Comparison of ENCODE assay signal across 11 cellular contexts in the genomic region with DNA sequence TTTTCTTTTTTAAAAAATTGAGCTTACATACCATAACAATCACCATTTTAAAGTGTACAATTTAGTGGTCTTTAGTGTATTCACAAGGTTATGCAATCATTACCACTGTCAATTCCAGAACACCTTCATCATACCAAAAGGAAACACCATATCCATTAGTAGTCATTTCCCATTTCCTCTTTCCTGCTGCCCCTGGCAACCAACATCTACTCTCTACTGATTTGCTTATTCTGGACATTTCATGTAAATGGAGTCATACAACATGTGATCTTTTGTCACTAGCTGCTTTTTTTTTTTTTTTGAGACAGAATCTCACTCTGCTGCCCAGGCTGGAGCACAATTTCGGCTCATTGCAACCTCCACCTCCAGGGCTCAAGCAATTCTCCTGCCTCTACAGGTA.
DNase-seq lines count a peak whose midpoint lies in the region; ATAC-seq and TF ChIP-seq lines count a peak whose summit lies in the region.
"Had no signal": no experiment of that assay in that cellular context is flagged by ENCODE, and none has a peak within 500 bp of the region (broad histone marks: within the 10 kb centered on the region; RNA-seq: fewer than 3 reads in every experiment).

No MANE protein-coding gene starts in this region.

- H3K4me1 ChIP-seq in CD4-positive, alpha-beta memory T cell (ENCODE audit: insufficient read depth, low read length): no peaks in the 10 kb centered on the region
- H3K4me1 ChIP-seq in IMR-90 (ENCODE audit: control insufficient read depth, insufficient read depth, low read length) (peaks cover 2% of the 10 kb centered on the region; the same call in 1 of the 2 replicates), left lung (peaks cover 0 to 14% of the 10 kb centered on the region in 2 donors)

- no peak overlapping the region for H3K14ac ChIP-seq in IMR-90 (replicated peaks; ENCODE audit: low read depth, low read length)

- BruUV-seq in IMR-90 (replicated peaks; lab: Mats Ljungman, UMichigan): no TSS peak

- H3K4me3 ChIP-seq in CD4-positive, alpha-beta memory T cell (ENCODE audit: low read length in 2 of 2): no peak overlapping the region
- H3K4me3 ChIP-seq in IMR-90 (ENCODE audit: insufficient read depth, low read depth, low read length): no peak overlapping the region
- H3K4me3 ChIP-seq in left lung: no peak overlapping the region
- H3K4me3 ChIP-seq: GM23338 had no signal

- no peak overlapping the region for H2BK20ac ChIP-seq in IMR-90 (ENCODE audit: low read depth, low read length)

- peak overlapping the region; percentile 71; the same call in 1 of the 2 replicates for H2BK120ac ChIP-seq in IMR-90 (ENCODE audit: low read depth, low read length)

- peaks cover 0 to 10% (median 7%) of the 10 kb centered on the region in 4 donors for H3K4me1 Mint-ChIP-seq in CD4-positive, alpha-beta memory T cell
- H3K4me1 Mint-ChIP-seq: GM23338 had no signal

- H3K4ac ChIP-seq in IMR-90 (ENCODE audit: low read depth, low read length): peak overlapping the region; percentile 58; the same call in 1 of the 2 replicates

- no peak overlapping the region for H2BK15ac ChIP-seq in IMR-90 (ENCODE audit: low read depth, low read length)

- DNase-seq in CD4-positive, alpha-beta memory T cell: no peak
- DNase-seq in IMR-90 (peak; percentile 96), astrocyte of the hippocampus (ENCODE audit: low read depth, low spot score) (peak; percentile 14), left lung (no peak), GM19238 (ENCODE audit: insufficient read length, low spot score) (no peak), NCI-H1694 treated with DMSO at 0.1 percent for 48 hours (lab: John Stamatoyannopoulos, UW) (no peak)
- DNase-seq: KG1, naive B cell had no signal

- no peak overlapping the region for H3K23ac ChIP-seq in IMR-90 (ENCODE audit: low read depth, low read length)

- ATAC-seq in IMR-90 (ENCODE audit: low read depth): peak; percentile 87
- peak; percentile 59 for ATAC-seq in left lung
- ATAC-seq in HG03520 (IDR thresholded peaks at IDR 0.05; ENCODE audit: unreplicated experiment): no peak
- no peak for ATAC-seq in HG03045 (IDR thresholded peaks at IDR 0.05; ENCODE audit: unreplicated experiment)
- ATAC-seq: GM23338 had no signal

- no peak overlapping the region for H3K27ac ChIP-seq in CD4-positive, alpha-beta memory T cell (ENCODE audit: low read depth, low read length)
- H3K27ac ChIP-seq in IMR-90 (ENCODE audit: insufficient read depth, low read length): peak overlapping the region; percentile 39; the same call in 1 of the 2 replicates
- H3K27ac ChIP-seq in left lung: peak overlapping the region in 1 of 2 donors; percentile 47

- dilution Hi-C loops in IMR-90 (cut with HindIII; ENCODE audit: low sequenced_read_pairs, unreplicated experiment): no loop called here

- H4K8ac ChIP-seq in IMR-90 (ENCODE audit: low read depth in 2 of 2, low read length in 2 of 2): 0 out of 4 replicates have a peak overlapping the region, but pooled peaks of 1 of the 2 experiments have one; percentile 59

- no peak overlapping the region for H3K4me3 Mint-ChIP-seq in CD4-positive, alpha-beta memory T cell
- H3K4me3 Mint-ChIP-seq: GM23338, naive B cell had no signal

- H3K27me3 ChIP-seq in CD4-positive, alpha-beta memory T cell (ENCODE audit: insufficient read depth, low read length): no peaks in the 10 kb centered on the region
- no peaks in the 10 kb centered on the region for H3K27me3 ChIP-seq in IMR-90 (ENCODE audit: control insufficient read depth, insufficient read depth, low read length)
- no peaks in the 10 kb centered on the region for H3K27me3 ChIP-seq in left lung

- WGBS in IMR-90 (ENCODE audit: extremely low coverage in 2 of 2, insufficient read length in 1 of 2), 2 experiments: no CpG with 5 or more reads among the region's 1 CpG

- H4K20me1 ChIP-seq in IMR-90 (ENCODE audit: insufficient read depth, low read length): no peaks in the 10 kb centered on the region

- H3K27me3 Mint-ChIP-seq in CD4-positive, alpha-beta memory T cell: no peaks in the 10 kb centered on the region
- H3K27me3 Mint-ChIP-seq: naive B cell had no signal

- no peak overlapping the region for H2AK9ac ChIP-seq in IMR-90 (replicated peaks; ENCODE audit: low read depth, low read length, poor library complexity)

- H4K5ac ChIP-seq in IMR-90 (ENCODE audit: low read depth, low read length): no peak overlapping the region

- no peaks in the 10 kb centered on the region for H3K9me3 Mint-ChIP-seq in CD4-positive, alpha-beta memory T cell
- H3K9me3 Mint-ChIP-seq: GM23338, naive B cell had no signal

- H2AFZ ChIP-seq in IMR-90 (replicated peaks; ENCODE audit: low read length, poor library complexity): no peak overlapping the region
- H2AFZ ChIP-seq: GM23338 had no signal

- intact Hi-C loops in CD4-positive, alpha-beta memory T cell (cut with micrococcal nuclease): no loop called here
- intact Hi-C loops in IMR-90 (cut with micrococcal nuclease) (no loop called here), left lung (cut with DNase I) (no loop called here)

- H3K9me1 ChIP-seq in IMR-90 (ENCODE audit: insufficient read depth, low read length): 0 out of 2 replicates have a peak, but pooled peaks cover 2% of the 10 kb centered on the region

- no peak for TF ChIP-seq CTCF in IMR-90 (conservative IDR thresholded peaks at IDR 0.05; ENCODE audit: low read depth, low read length)
- no peak for TF ChIP-seq CTCF in left lung (IDR thresholded peaks at IDR 0.05)

- H3K9me3 ChIP-seq in CD4-positive, alpha-beta memory T cell (ENCODE audit: control insufficient read depth in 1 of 2, low read length in 2 of 2): no peaks in the 10 kb centered on the region
- H3K9me3 ChIP-seq in IMR-90 (ENCODE audit: control insufficient read depth, insufficient read depth, low read length): no peaks in the 10 kb centered on the region
- H3K9me3 ChIP-seq in left lung: no peaks in the 10 kb centered on the region

- no peak overlapping the region for H3K18ac ChIP-seq in IMR-90 (ENCODE audit: low read depth, low read length)

- H2BK5ac ChIP-seq in IMR-90 (ENCODE audit: low read depth, low read length, poor library complexity, severe bottlenecking): peak overlapping the region; percentile 78

- no peak overlapping the region for H3K4me2 ChIP-seq in IMR-90 (ENCODE audit: low read depth, low read length)
- H3K4me2 ChIP-seq: GM23338 had no signal

- no peak overlapping the region for H3K56ac ChIP-seq in IMR-90 (ENCODE audit: extremely low read depth, insufficient read depth, low read length)

- H3K36me3 ChIP-seq in CD4-positive, alpha-beta memory T cell (ENCODE audit: insufficient read depth, low read length): peaks cover 38% of the 10 kb centered on the region
- H3K36me3 ChIP-seq in IMR-90 (ENCODE audit: control insufficient read depth, insufficient read depth, low read length) (peaks cover 7% of the 10 kb centered on the region), left lung (peaks cover 0 to 97% of the 10 kb centered on the region in 2 donors)

- peaks cover 7 to 8% of the 10 kb centered on the region in 2 experiments; a peak in 2 of 4 replicates for H3K79me1 ChIP-seq in IMR-90 (ENCODE audit: low read depth in 1 of 2, low read length in 2 of 2)

- in situ Hi-C loops in IMR-90 (cut with MboI; ENCODE audit: low sequenced_read_pairs): no loop called here

- TF ChIP-seq POLR2A in IMR-90 (IDR thresholded peaks at IDR 0.05; ENCODE audit: low read depth, low read length): no peak

- CTCF ChIA-PET in CD4-positive, alpha-beta memory T cell (lab: Charles Lee; ENCODE audit: partially characterized antibody): no interaction called here
- CTCF ChIA-PET in IMR-90 (lab: Yijun Ruan, JAX): interaction anchor here (0.6 kb wide), 2 partner anchors 20 to 877 kb away, joined by 3 to 4 read pairs; no protein-coding TSS in a partner anchor

- H3K9ac ChIP-seq in IMR-90 (ENCODE audit: low read depth, low read length): no peak overlapping the region

- peaks cover 54 to 68% of the 10 kb centered on the region in 2 donors for H3K36me3 Mint-ChIP-seq in CD4-positive, alpha-beta memory T cell

- no peak for TF ChIP-seq RAD21 in IMR-90 (IDR thresholded peaks at IDR 0.05; ENCODE audit: low read length)

- no peak overlapping the region for H2AK5ac ChIP-seq in IMR-90 (ENCODE audit: low read depth, low read length)

- peak overlapping the region in 4 of 7 donors; percentile 52 to 68 (median 56) for H3K27ac Mint-ChIP-seq in CD4-positive, alpha-beta memory T cell
- H3K27ac Mint-ChIP-seq: GM23338 had no signal

- POLR2A ChIA-PET in CD4-positive, alpha-beta memory T cell (lab: Charles Lee; ENCODE audit: partially characterized antibody): no interaction called here
- POLR2A ChIA-PET in IMR-90 (lab: Charles Lee; ENCODE audit: unreplicated experiment): interaction anchor here (0.6 to 0.7 kb wide), 2 partner anchors 331 to 679 kb away, joined by 5 to 6 read pairs; no protein-coding TSS in a partner anchor

- no peak overlapping the region for H4K91ac ChIP-seq in IMR-90 (ENCODE audit: insufficient read depth, low read depth, low read length)

TF ChIP-seq in IMR-90, 13 proteins besides CTCF, POLR2A, EP300 and RAD21 (continues in another document):
- no peak for TF ChIP-seq CHD1 (IDR thresholded peaks at IDR 0.05; ENCODE audit: low read depth, low read length)
- TF ChIP-seq ELK1 (IDR thresholded peaks at IDR 0.05; ENCODE audit: borderline replicate concordance, low read depth, low read length): no peak
- TF ChIP-seq, protein P1, sequence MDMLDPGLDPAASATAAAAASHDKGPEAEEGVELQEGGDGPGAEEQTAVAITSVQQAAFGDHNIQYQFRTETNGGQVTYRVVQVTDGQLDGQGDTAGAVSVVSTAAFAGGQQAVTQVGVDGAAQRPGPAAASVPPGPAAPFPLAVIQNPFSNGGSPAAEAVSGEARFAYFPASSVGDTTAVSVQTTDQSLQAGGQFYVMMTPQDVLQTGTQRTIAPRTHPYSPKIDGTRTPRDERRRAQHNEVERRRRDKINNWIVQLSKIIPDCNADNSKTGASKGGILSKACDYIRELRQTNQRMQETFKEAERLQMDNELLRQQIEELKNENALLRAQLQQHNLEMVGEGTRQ (IDR thresholded peaks at IDR 0.05; ENCODE audit: low read depth, low read length): peak; percentile 80
- TF ChIP-seq CEBPB (IDR thresholded peaks at IDR 0.05; ENCODE audit: low read depth, low read length): peak; percentile 98
- TF ChIP-seq RFX5 (IDR thresholded peaks at IDR 0.05; ENCODE audit: low read depth, low read length): peak; percentile 50; the same call in 1 of the 2 replicates
- TF ChIP-seq BHLHE40 (IDR thresholded peaks at IDR 0.05; ENCODE audit: low read depth, low read length): 0 out of 2 replicates have a peak, but pooled peaks have one; percentile 25
- TF ChIP-seq MAFK (IDR thresholded peaks at IDR 0.05; ENCODE audit: low read depth, low read length): peak; percentile 59; the same call in 1 of the 2 replicates

Comparison
In these comparisons a context has a peak if more than half of its experiments do, and no peak if none do; other contexts are left out.
1. DNase-seq: peak in IMR-90 (single experiment) and astrocyte of the hippocampus (single experiment); none in CD4-positive, alpha-beta memory T cell (0 of 5), left lung (0 of 2), GM19238 (single experiment) and NCI-H1694 treated with DMSO at 0.1 percent for 48 hours (single experiment).
2. ATAC-seq: peak in IMR-90 (single experiment) and left lung (single experiment); none in HG03520 (single experiment) and HG03045 (single experiment).